ENCODE assay signal across 8 cellular contexts in genomic region chr5:142826741-142827492, GRCh38. TPM values are rescaled to one million over a fixed set of nuclear protein-coding genes. Genes with fewer than 3 reads are reported as not detected.
DNase-seq lines count a peak whose midpoint lies in the region; ATAC-seq, FAIRE-seq and TF ChIP-seq lines count a peak whose summit lies in the region.

No MANE protein-coding gene starts in this region.

- 23% methylated on average over 2 of the region's 3 CpGs for WGBS in A549 (ENCODE audit: missing lambda C conversion rate)
- WGBS in transverse colon (ENCODE audit: low coverage in 1 of 2), 2 donors: 33 to 53% methylated on average over 1 to 3 of the region's 3 CpGs

- no peaks in the 10 kb centered on the region for H3K27me3 ChIP-seq in transverse colon

- TF ChIP-seq CTCF in A549 (IDR thresholded peaks at IDR 0.05): no peak
- TF ChIP-seq CTCF in fibroblast of the aortic adventitia (IDR thresholded peaks at IDR 0.05; ENCODE audit: insufficient read depth, low read length): no peak
- TF ChIP-seq CTCF in transverse colon (IDR thresholded peaks at IDR 0.05): no peak
- no peak for TF ChIP-seq CTCF in progenitor cell of endocrine pancreas (IDR thresholded peaks at IDR 0.05; ENCODE audit: unreplicated experiment)

- H3K36me3 ChIP-seq in transverse colon: no peaks in the 10 kb centered on the region

- H3K27ac ChIP-seq in A549: peak overlapping the region; percentile 73 to 87
- peak overlapping the region; percentile 15 to 86 (median 27) for H3K27ac ChIP-seq in transverse colon

- no peak for FAIRE-seq in A549 (lab: Jason Lieb, UNC)

- peak overlapping the region; percentile 85 for H3K4me2 ChIP-seq in A549

- intact Hi-C loops in transverse colon (cut with DNase I; ENCODE audit: low total_unique reads): no loop called here

- H3K4me1 Mint-ChIP-seq in T-helper 2 cell treated with Interferon-gamma antibody and Interleukin-4, amounts not matched to agents 5 μg/mL and 100 μg/mL, for 36 hours (ENCODE audit: low read depth): peaks cover 59% of the 10 kb centered on the region
- peaks cover 21% of the 10 kb centered on the region for H3K4me1 Mint-ChIP-seq in progenitor cell of endocrine pancreas (ENCODE audit: low read depth)

- TF ChIP-seq POLR2A in A549 (IDR thresholded peaks at IDR 0.05; ENCODE audit: low read length): no peak
- TF ChIP-seq POLR2A in transverse colon (IDR thresholded peaks at IDR 0.05): no peak

- POLR2A ChIA-PET in A549 (lab: Yijun Ruan, JAX): no interaction called here

- peak overlapping the region; percentile 5 for H3K4me3 Mint-ChIP-seq in T-helper 2 cell treated with Interferon-gamma antibody and Interleukin-4, amounts not matched to agents 5 μg/mL and 100 μg/mL, for 36 hours
- no peak overlapping the region for H3K4me3 Mint-ChIP-seq in progenitor cell of endocrine pancreas (ENCODE audit: low read depth)

- ATAC-seq in A549 (no peak), GM21619 (IDR thresholded peaks at IDR 0.05; ENCODE audit: unreplicated experiment) (peak; percentile 40), HG02642 (IDR thresholded peaks at IDR 0.05; ENCODE audit: poor library complexity, unreplicated experiment) (no peak), HG03025 (IDR thresholded peaks at IDR 0.05; ENCODE audit: low FRiP score, unreplicated experiment) (no peak)

- no peaks in the 10 kb centered on the region for H3K9me3 Mint-ChIP-seq in T-helper 2 cell treated with Interferon-gamma antibody and Interleukin-4, amounts not matched to agents 5 μg/mL and 100 μg/mL, for 36 hours
- no peaks in the 10 kb centered on the region for H3K9me3 Mint-ChIP-seq in progenitor cell of endocrine pancreas (ENCODE audit: low read depth)

- in situ Hi-C loops in transverse colon (cut with MboI; ENCODE audit: low pct_ligation_motif_present in 1 of 4, low pct_unique_long_range_greater_than_20kb in 1 of 4, low sequenced_read_pairs in 3 of 4): no loop called here

- peaks cover 95% of the 10 kb centered on the region for H3K4me1 ChIP-seq in A549
- peaks cover 16 to 85% (median 62%) of the 10 kb centered on the region in 4 donors for H3K4me1 ChIP-seq in transverse colon

- no peaks in the 10 kb centered on the region for H3K36me3 Mint-ChIP-seq in T-helper 2 cell treated with Interferon-gamma antibody and Interleukin-4, amounts not matched to agents 5 μg/mL and 100 μg/mL, for 36 hours (ENCODE audit: low read depth)
- no peaks in the 10 kb centered on the region for H3K36me3 Mint-ChIP-seq in progenitor cell of endocrine pancreas (ENCODE audit: insufficient read depth)

- TF ChIP-seq EP300 in A549 (IDR thresholded peaks at IDR 0.05) (no peak), transverse colon (IDR thresholded peaks at IDR 0.05; ENCODE audit: low read depth) (no peak)

- CTCF ChIA-PET in A549 (lab: Yijun Ruan, JAX): interaction anchor here (0.6 to 1.2 kb wide), 6 partner anchors 11 to 78 kb away, joined by 3 to 4 read pairs (median 3); partner anchors contain the start of gene ARHGAP26

- TF ChIP-seq RAD21 in A549 (conservative IDR thresholded peaks at IDR 0.05 in 1 of 2, IDR thresholded peaks at IDR 0.05 in 1 of 2): no peak

- H3K27ac Mint-ChIP-seq in T-helper 2 cell treated with Interferon-gamma antibody and Interleukin-4, amounts not matched to agents 5 μg/mL and 100 μg/mL, for 36 hours: peak overlapping the region; percentile 64
- no peak overlapping the region for H3K27ac Mint-ChIP-seq in progenitor cell of endocrine pancreas

- no peaks in the 10 kb centered on the region for H3K27me3 Mint-ChIP-seq in T-helper 2 cell treated with Interferon-gamma antibody and Interleukin-4, amounts not matched to agents 5 μg/mL and 100 μg/mL, for 36 hours (ENCODE audit: low read depth)
- H3K27me3 Mint-ChIP-seq in progenitor cell of endocrine pancreas: no peaks in the 10 kb centered on the region

- peak overlapping the region; percentile 32; the same call in 2 of the 3 replicates for H3K4me3 ChIP-seq in A549
- no peak overlapping the region for H3K4me3 ChIP-seq in fibroblast of the aortic adventitia (ENCODE audit: low read depth, low read length)
- no peak overlapping the region for H3K4me3 ChIP-seq in transverse colon

- no peaks in the 10 kb centered on the region for H3K9me3 ChIP-seq in A549
- H3K9me3 ChIP-seq in transverse colon: no peaks in the 10 kb centered on the region

- DNase-seq in A549 (ENCODE audit: low read depth in 1 of 2, low spot score in 1 of 2) (peak in 1 of 2 experiments; percentile 47), fibroblast of the aortic adventitia (ENCODE audit: low read depth) (peak; percentile 79), transverse colon (no peak), progenitor cell of endocrine pancreas (ENCODE audit: low spot score, unreplicated experiment) (no peak)
- peak; percentile 37 for DNase-seq in T-helper 2 cell treated with Interferon-gamma antibody and Interleukin-4, amounts not matched to agents 5 μg/mL and 100 μg/mL, for 36 hours (ENCODE audit: low spot score)

TF ChIP-seq in A549, 52 proteins besides CTCF, POLR2A, EP300 and RAD21:
- TF ChIP-seq MAFK (IDR thresholded peaks at IDR 0.05; ENCODE audit: partially characterized antibody) (peak; percentile 90), ELK1 (IDR thresholded peaks at IDR 0.05; ENCODE audit: low read depth, low read length) (no peak), ESRRA (IDR thresholded peaks at IDR 0.05; ENCODE audit: borderline replicate concordance, low read length) (no peak), FOSL2 (IDR thresholded peaks at IDR 0.05) (no peak), FOSL2 (CRISPR knock-in tag; IDR thresholded peaks at IDR 0.05) (no peak), JUNB (IDR thresholded peaks at IDR 0.05) (peak; percentile 51; the same call in 1 of the 2 replicates), FOSB (CRISPR knock-in tag; IDR thresholded peaks at IDR 0.05) (no peak)

RNA-seq across cellular contexts. Expression of gene ARHGAP26, which starts 56.7 kb away (rescaled TPM):
- polyA plus RNA-seq in A549 (2011; rRNA removed) (19.1 and 29.8 TPM in 2 replicates), A549 (2017; fragmentation: RNase III; extraction: RNeasy Plus Mini Kit Qiagen cat#74134 plus additional on column Dnase treatment) (6.6 to 8.1 TPM (median 7.5 TPM) in 3 replicates)
- 4.2 and 4.5 TPM in 2 replicates for polyA plus RNA-seq in A549 (2012; cell fraction: cytosol; rRNA removed)
- 8.9 and 9.7 TPM in 2 replicates for polyA plus RNA-seq in A549 (2012; cell fraction: nucleus; rRNA removed)
- polyA minus RNA-seq in A549 (2011; rRNA and poly(A)+ RNA removed): 81.7 and 91.3 TPM in 2 replicates
- total RNA-seq in fibroblast of the aortic adventitia (ENCODE audit: low replicate concordance) (9.0 and 15.2 TPM in 2 replicates), transverse colon (10 to 100 TPM; 61.0 to 76.7 (median 61.2) TPM), progenitor cell of endocrine pancreas (21.3 and 24.5 TPM in 2 replicates)

Comparison
In these comparisons a context has a peak if more than half of its experiments do, and no peak if none do; other contexts are left out.
1. DNase-seq: peak in T-helper 2 cell treated with Interferon-gamma antibody and Interleukin-4, amounts not matched to agents 5 μg/mL and 100 μg/mL, for 36 hours (single experiment) and fibroblast of the aortic adventitia (single experiment); none in transverse colon (single experiment) and progenitor cell of endocrine pancreas (single experiment).